11 cellular contexts compared by ENCODE assay signal in genomic region chr6:42742116-42742894, GRCh38. TPM values are rescaled to one million over a fixed set of nuclear protein-coding genes. Genes with fewer than 3 reads are reported as not detected.
A peak's percentile ranks its signal among the peaks of the same experiment; 100 is the strongest.
DNase-seq lines count a peak whose midpoint lies in the region; ATAC-seq, FAIRE-seq and TF ChIP-seq lines count a peak whose summit lies in the region.
"Had no signal": no experiment of that assay in that cellular context is flagged by ENCODE, and none has a peak within 500 bp of the region (broad histone marks: within the 10 kb centered on the region; RNA-seq: fewer than 3 reads in every experiment).

No MANE protein-coding gene starts in this region.

- CTCF ChIA-PET in IMR-90 (lab: Yijun Ruan, JAX): interaction anchor here (0.6 kb wide), 1 partner anchor 22 kb away, joined by 4 read pairs; no protein-coding TSS in a partner anchor

- no peak overlapping the region for H2BK20ac ChIP-seq in IMR-90 (ENCODE audit: low read depth, low read length)

- no peak overlapping the region for H3K18ac ChIP-seq in IMR-90 (ENCODE audit: low read depth, low read length)

- peak overlapping the region; percentile 37; the same call in 1 of the 2 replicates for H2AK5ac ChIP-seq in IMR-90 (ENCODE audit: low read depth, low read length)

- WGBS in IMR-90 (ENCODE audit: extremely low coverage in 2 of 2, insufficient read length in 1 of 2), 2 experiments: 72% methylated on average over 5 of the region's 5 CpGs; no CpG with 5 or more reads in 1 of the 2 experiments
- WGBS in esophagus, 2 donors: 46 to 52% methylated on average over 5 of the region's 5 CpGs

- peaks cover 4 to 34% of the 10 kb centered on the region in 2 experiments for H3K79me1 ChIP-seq in IMR-90 (ENCODE audit: low read depth in 1 of 2, low read length in 2 of 2)

- H3K9ac ChIP-seq in IMR-90 (ENCODE audit: low read depth, low read length): no peak overlapping the region
- H3K9ac ChIP-seq in kidney (ENCODE audit: low read length in 2 of 2): no peak overlapping the region

- no peak overlapping the region for H2BK5ac ChIP-seq in IMR-90 (ENCODE audit: low read depth, low read length, poor library complexity, severe bottlenecking)

- H3K9me3 ChIP-seq in IMR-90 (ENCODE audit: control insufficient read depth, insufficient read depth, low read length): no peaks in the 10 kb centered on the region
- no peaks in the 10 kb centered on the region for H3K9me3 ChIP-seq in esophagus (ENCODE audit: control insufficient read depth in 2 of 2, insufficient read depth in 1 of 2, low read depth in 1 of 2, low read length in 1 of 2)
- no peaks in the 10 kb centered on the region for H3K9me3 ChIP-seq in kidney (ENCODE audit: control insufficient read depth in 1 of 2, low read length in 2 of 2)
- H3K9me3 ChIP-seq: SJSA1 had no signal

- H3K4me2 ChIP-seq in IMR-90 (ENCODE audit: low read depth, low read length): 0 out of 2 replicates have a peak overlapping the region, but pooled peaks have one; percentile 21

- no peak for ATAC-seq in IMR-90 (ENCODE audit: low read depth)
- ATAC-seq in GM21381 (IDR thresholded peaks at IDR 0.05; ENCODE audit: unreplicated experiment): no peak
- no peak for ATAC-seq in left cardiac atrium

- H4K8ac ChIP-seq in IMR-90 (ENCODE audit: low read depth in 2 of 2, low read length in 2 of 2): no peak overlapping the region

- no TSS peak for BruUV-seq in IMR-90 (replicated peaks; lab: Mats Ljungman, UMichigan)

- H3K36me3 ChIP-seq in ACC112 (ENCODE audit: insufficient read depth, low read length): no peaks in the 10 kb centered on the region
- no peaks in the 10 kb centered on the region; the same call in 1 of the 2 replicates for H3K36me3 ChIP-seq in IMR-90 (ENCODE audit: control insufficient read depth, insufficient read depth, low read length)
- H3K36me3 ChIP-seq in esophagus (ENCODE audit: control insufficient read depth in 2 of 2, insufficient read depth in 2 of 2, low read length in 1 of 2): no peaks in the 10 kb centered on the region
- H3K36me3 ChIP-seq in kidney (ENCODE audit: control insufficient read depth in 1 of 2, insufficient read depth in 2 of 2, low read length in 2 of 2): no peaks in the 10 kb centered on the region
- H3K36me3 ChIP-seq: cardiac muscle cell had no signal

- H2BK120ac ChIP-seq in IMR-90 (ENCODE audit: low read depth, low read length): no peak overlapping the region

- H2AFZ ChIP-seq in ACC112 (ENCODE audit: low read length, unreplicated experiment): no peak overlapping the region
- no peak overlapping the region for H2AFZ ChIP-seq in IMR-90 (replicated peaks; ENCODE audit: low read length, poor library complexity)

- H3K4me3 ChIP-seq in ACC112 (ENCODE audit: low read depth, low read length) (no peak overlapping the region), IMR-90 (ENCODE audit: insufficient read depth, low read depth, low read length) (no peak overlapping the region), esophagus (ENCODE audit: low read depth in 1 of 2, low read length in 2 of 2) (no peak overlapping the region), kidney (ENCODE audit: low read length in 2 of 2) (no peak overlapping the region)
- H3K4me3 ChIP-seq: cardiac muscle cell, SJSA1 had no signal

- dilution Hi-C loops in IMR-90 (cut with HindIII; ENCODE audit: low sequenced_read_pairs, unreplicated experiment): no loop called here

- FAIRE-seq in kidney (lab: Jason Lieb, UNC): no peak

- H3K56ac ChIP-seq in IMR-90 (ENCODE audit: extremely low read depth, insufficient read depth, low read length): no peak overlapping the region

- no peaks in the 10 kb centered on the region for H3K27me3 ChIP-seq in ACC112 (ENCODE audit: insufficient read depth, low read length)
- H3K27me3 ChIP-seq in IMR-90 (ENCODE audit: control insufficient read depth, insufficient read depth, low read length): no peaks in the 10 kb centered on the region
- H3K27me3 ChIP-seq in esophagus (ENCODE audit: control insufficient read depth in 1 of 2, insufficient read depth in 2 of 2, low read length in 2 of 2): no peaks in the 10 kb centered on the region
- H3K27me3 ChIP-seq: SJSA1 had no signal

- H3K23ac ChIP-seq in IMR-90 (ENCODE audit: low read depth, low read length): no peak overlapping the region; the same call in 1 of the 2 replicates

- intact Hi-C loops in IMR-90 (cut with micrococcal nuclease): no loop called here
- intact Hi-C loops in kidney (cut with DNase I): no loop called here
- intact Hi-C loops in left cardiac atrium (cut with DNase I): no loop called here

- DNase-seq in IMR-90 (peak; percentile 68), NOMO-1 (lab: John Stamatoyannopoulos, UW; ENCODE audit: unreplicated experiment in 2 of 2) (peak; percentile 31 to 76), kidney (no peak), GM13976 (ENCODE audit: low spot score) (no peak), left cardiac atrium (no peak)
- DNase-seq: DND-41 had no signal

- no peak overlapping the region for H2BK15ac ChIP-seq in IMR-90 (ENCODE audit: low read depth, low read length)

- H3K9me1 ChIP-seq in IMR-90 (ENCODE audit: insufficient read depth, low read length): peaks cover 9% of the 10 kb centered on the region; the same call in 1 of the 2 replicates

- TF ChIP-seq CTCF in IMR-90 (conservative IDR thresholded peaks at IDR 0.05; ENCODE audit: low read depth, low read length) (no peak), kidney (IDR thresholded peaks at IDR 0.05; ENCODE audit: borderline replicate concordance, extremely low read depth, insufficient read depth) (no peak), GM13976 (IDR thresholded peaks at IDR 0.05; ENCODE audit: borderline replicate concordance, control extremely low read depth, extremely low read depth, insufficient read depth, missing control alignments) (no peak)

- no peak for TF ChIP-seq POLR2A in IMR-90 (IDR thresholded peaks at IDR 0.05; ENCODE audit: low read depth, low read length)

- no peak for TF ChIP-seq RAD21 in IMR-90 (IDR thresholded peaks at IDR 0.05; ENCODE audit: low read length)

- H4K20me1 ChIP-seq in IMR-90 (ENCODE audit: insufficient read depth, low read length): peaks cover 18% of the 10 kb centered on the region

- H3K27ac ChIP-seq in ACC112 (ENCODE audit: low read depth, low read length) (0 out of 2 replicates have a peak overlapping the region, but pooled peaks have one; percentile 9), IMR-90 (ENCODE audit: insufficient read depth, low read length) (peak overlapping the region; percentile 22; the same call in 1 of the 2 replicates), esophagus (ENCODE audit: low read depth in 2 of 2, low read length in 1 of 2) (peak overlapping the region; percentile 9 to 13), kidney (ENCODE audit: low read depth in 2 of 2, low read length in 2 of 2) (no peak overlapping the region)
- H3K27ac ChIP-seq: cardiac muscle cell, SJSA1 had no signal

- POLR2A ChIA-PET in IMR-90 (lab: Charles Lee; ENCODE audit: unreplicated experiment): no interaction called here

- no peak overlapping the region for H4K91ac ChIP-seq in IMR-90 (ENCODE audit: insufficient read depth, low read depth, low read length)

- H4K5ac ChIP-seq in IMR-90 (ENCODE audit: low read depth, low read length): no peak overlapping the region

- peaks cover 21% of the 10 kb centered on the region for H3K79me2 ChIP-seq in ACC112 (ENCODE audit: control insufficient read depth, insufficient read depth, low read length, unreplicated experiment)

- H2AK9ac ChIP-seq in IMR-90 (replicated peaks; ENCODE audit: low read depth, low read length, poor library complexity): no peak overlapping the region

- in situ Hi-C loops in IMR-90 (cut with MboI; ENCODE audit: low sequenced_read_pairs) (no loop called here), GM13976 (cut with MboI; ENCODE audit: low sequenced_read_pairs, unreplicated experiment) (no loop called here)

- H3K4ac ChIP-seq in IMR-90 (ENCODE audit: low read depth, low read length): 0 out of 2 replicates have a peak overlapping the region, but pooled peaks have one; percentile 4

- H3K14ac ChIP-seq in IMR-90 (replicated peaks; ENCODE audit: low read depth, low read length): no peak overlapping the region

- peaks cover 20% of the 10 kb centered on the region for H3K4me1 ChIP-seq in ACC112 (ENCODE audit: control insufficient read depth, insufficient read depth, low read length, unreplicated experiment)
- H3K4me1 ChIP-seq in IMR-90 (ENCODE audit: control insufficient read depth, insufficient read depth, low read length): peaks cover 7% of the 10 kb centered on the region; the same call in 1 of the 2 replicates
- peaks cover 2 to 3% of the 10 kb centered on the region in 2 donors for H3K4me1 ChIP-seq in esophagus (ENCODE audit: control insufficient read depth in 2 of 2, insufficient read depth in 2 of 2, low read length in 1 of 2)
- peaks cover 0 to 6% of the 10 kb centered on the region in 2 donors for H3K4me1 ChIP-seq in kidney (ENCODE audit: control insufficient read depth in 1 of 2, insufficient read depth in 1 of 2, low read depth in 1 of 2, low read length in 2 of 2)

TF ChIP-seq in IMR-90, 13 proteins besides CTCF, POLR2A, EP300 and RAD21 (continues in another document):
- TF ChIP-seq CHD1 (IDR thresholded peaks at IDR 0.05; ENCODE audit: low read depth, low read length) (no peak), NFE2L2 (IDR thresholded peaks at IDR 0.05; ENCODE audit: low read depth, low read length) (no peak)

RNA-seq across cellular contexts. Expression of gene TBCC, which starts 3.6 kb away (rescaled TPM):
- total RNA-seq in IMR-90 (2012; rRNA removed) (32.6 and 33.9 TPM in 2 replicates), kidney (21.2 TPM), left cardiac atrium (10 to 100 TPM; 12.2 to 13.0 TPM)
- polyA plus RNA-seq in IMR-90 (2012; rRNA removed) (20.2 and 23.0 TPM in 2 replicates), esophagus (10 to 100 TPM; 17.7 to 18.4 TPM), kidney (ENCODE audit: insufficient read depth, low read depth, low replicate concordance) (17.6 TPM)
- 15.0 and 20.0 TPM in 2 replicates for polyA plus RNA-seq in IMR-90 (2012; cell fraction: cytosol; rRNA removed)
- 8.4 and 10.7 TPM in 2 replicates for polyA plus RNA-seq in IMR-90 (2012; cell fraction: nucleus; rRNA removed; ENCODE audit: low replicate concordance)

RNA-seq across cellular contexts. Expression of gene PRPH2, which starts 19.9 kb away (rescaled TPM):
- 0.83 and 1.1 TPM in 2 replicates for total RNA-seq in IMR-90 (2012; rRNA removed)
- 0.90 and 1.0 TPM in 2 replicates for polyA plus RNA-seq in IMR-90 (2012; rRNA removed)
- 0.52 and 0.59 TPM in 2 replicates for polyA plus RNA-seq in IMR-90 (2012; cell fraction: cytosol; rRNA removed)
- polyA plus RNA-seq in IMR-90 (2012; cell fraction: nucleus; rRNA removed; ENCODE audit: low replicate concordance): 1.2 and 1.9 TPM in 2 replicates
- under 1 TPM; 0.14 to 0.21 TPM for polyA plus RNA-seq in esophagus
- total RNA-seq in kidney: 1.6 TPM
- 0.75 TPM for polyA plus RNA-seq in kidney (ENCODE audit: insufficient read depth, low read depth, low replicate concordance)
- 1 to 10 TPM; 1.1 to 1.2 TPM for total RNA-seq in left cardiac atrium
- total RNA-seq: SJSA1 had no signal

RNA-seq across cellular contexts. Expression of gene BICRAL, which starts 39.5 kb away (rescaled TPM):
- total RNA-seq in IMR-90 (2012; rRNA removed): 4.7 and 6.1 TPM in 2 replicates
- polyA plus RNA-seq in IMR-90 (2012; rRNA removed): 3.9 and 4.0 TPM in 2 replicates
- polyA plus RNA-seq in IMR-90 (2012; cell fraction: cytosol; rRNA removed): 1.3 and 1.7 TPM in 2 replicates
- polyA plus RNA-seq in IMR-90 (2012; cell fraction: nucleus; rRNA removed; ENCODE audit: low replicate concordance): 3.4 and 9.8 TPM in 2 replicates
- polyA plus RNA-seq in esophagus: 1 to 10 TPM; 2.4 to 3.0 TPM
- total RNA-seq in kidney: 20.9 TPM
- 2.7 TPM for polyA plus RNA-seq in kidney (ENCODE audit: insufficient read depth, low read depth, low replicate concordance)
- 10 to 100 TPM; 10.0 to 10.7 TPM for total RNA-seq in left cardiac atrium

Comparison
In these comparisons a context has a peak if more than half of its experiments do, and no peak if none do; other contexts are left out.
1. H3K27ac ChIP-seq: peak in ACC112 (single experiment), IMR-90 (single experiment) and esophagus (2 of 2); none in kidney (0 of 2).
2. DNase-seq: peak in IMR-90 (single experiment) and NOMO-1 (2 of 2); none in kidney (single experiment), GM13976 (single experiment) and left cardiac atrium (single experiment).